ENCODE assay signal across 16 cellular contexts in the genomic region with DNA sequence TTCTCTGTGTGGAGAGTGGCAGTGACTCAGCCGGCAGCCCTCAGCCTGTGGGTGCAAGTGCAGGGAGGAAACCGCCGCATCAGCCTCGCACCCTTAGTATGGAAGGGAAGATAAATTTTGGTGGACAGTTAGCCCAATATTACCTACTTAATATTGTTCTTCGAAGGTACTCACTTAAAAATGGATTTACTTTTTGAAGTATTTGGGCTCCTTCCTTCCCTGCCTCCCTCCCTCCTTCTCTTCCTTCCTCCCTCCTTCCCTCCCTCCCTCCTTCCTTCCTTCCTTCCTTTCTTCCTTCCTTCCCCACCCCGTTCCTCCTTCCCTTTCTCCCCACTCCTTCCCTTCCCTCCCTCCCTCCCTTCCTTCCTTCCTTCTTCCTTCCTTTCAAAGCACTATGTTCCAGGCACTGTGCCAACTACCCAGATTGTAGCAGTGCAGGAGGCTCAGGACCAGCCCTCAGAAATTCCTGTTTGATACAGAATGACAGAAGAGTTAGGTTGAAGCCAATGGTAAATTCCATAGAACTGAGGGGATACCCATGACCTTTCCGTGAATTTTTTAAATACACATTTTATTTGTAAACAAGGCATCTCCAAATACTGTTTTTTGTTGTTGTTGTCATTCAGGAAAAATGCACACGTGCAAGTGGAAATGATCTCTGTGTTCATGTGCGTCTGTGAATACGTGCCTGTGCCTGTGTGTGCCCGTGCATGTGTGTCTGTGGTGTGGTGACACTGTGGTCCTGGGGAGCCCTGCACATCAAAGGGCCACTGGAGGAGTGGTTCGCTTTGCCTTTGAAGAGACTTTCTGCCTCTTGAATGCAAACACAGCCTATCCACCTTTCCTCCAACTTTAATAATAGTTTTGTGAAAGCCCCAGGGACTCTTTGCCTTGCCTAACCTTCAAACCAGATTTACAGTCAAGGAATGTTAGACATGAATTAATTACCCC.
"Had no signal": no experiment of that assay in that cellular context is flagged by ENCODE, and none has a peak within 500 bp of the region (broad histone marks: within the 10 kb centered on the region; RNA-seq: fewer than 3 reads in every experiment).

No MANE protein-coding gene starts in this region.

- H3K9me3 ChIP-seq: gastrocnemius medialis, heart right ventricle, lower lobe of right lung, psoas muscle, spleen had no signal

- H3K4me1 ChIP-seq: gastrocnemius medialis, heart right ventricle, lower lobe of right lung, psoas muscle, spleen had no signal

- DNase-seq: activated CD4-positive, alpha-beta memory T cell treated with anti-CD3 and anti-CD28 coated beads, Interleukin-2, amount 10 ng/mL, durations not matched to agents 7 days and 5 days; activated CD4-positive, alpha-beta T cell treated with anti-CD3 and anti-CD28 coated beads for 4 hours; activated CD8-positive, alpha-beta memory T cell treated with anti-CD3 and anti-CD28 coated beads, Interleukin-2, amount 50 U/mL, for 4 hours; activated gamma-delta T cell treated with Interleukin-2 at 50 U/mL for 16 hours; activated T-cell treated with anti-CD3 and anti-CD28 coated beads, Interleukin-2, amount 50 U/mL, for 48 hours; anterior cingulate cortex; brain microvascular endothelial cell; dermis blood vessel endothelial cell; gastrocnemius medialis; heart right ventricle; left colon; lower lobe of right lung; psoas muscle; spleen; stimulated activated naive CD8-positive, alpha-beta T cell treated with anti-CD3 and anti-CD28 coated beads, Interleukin-15, amount 100 ng/mL, for 72 hours; T-helper 2 cell had no signal

- H3K36me3 ChIP-seq: brain microvascular endothelial cell, gastrocnemius medialis, heart right ventricle, lower lobe of right lung, spleen had no signal

- H3K27me3 ChIP-seq: brain microvascular endothelial cell had no signal

- H3K27ac ChIP-seq: brain microvascular endothelial cell, gastrocnemius medialis, heart right ventricle, lower lobe of right lung, psoas muscle, spleen had no signal

- H3K4me3 ChIP-seq: gastrocnemius medialis, heart right ventricle, lower lobe of right lung, psoas muscle, spleen had no signal
